In genomic region chr1:157139125-157139524, GRCh38 we compare ENCODE assay signal across 9 cellular contexts. TPM values are rescaled to one million over a fixed set of nuclear protein-coding genes. Genes with fewer than 3 reads are reported as not detected.
DNase-seq lines count a peak whose midpoint lies in the region; ATAC-seq and TF ChIP-seq lines count a peak whose summit lies in the region.
"Had no signal": no experiment of that assay in that cellular context is flagged by ENCODE, and none has a peak within 500 bp of the region (broad histone marks: within the 10 kb centered on the region; RNA-seq: fewer than 3 reads in every experiment).

No MANE protein-coding gene starts in this region.

- peaks cover 16% of the 10 kb centered on the region for H3K4me1 ChIP-seq in BE2C
- H3K4me1 ChIP-seq in Karpas-422 (ENCODE audit: low read length) = peaks cover 19% of the 10 kb centered on the region

- peak overlapping the region; percentile 96 to 98 for H3K27ac Mint-ChIP-seq in natural killer cell

- H3K9me3 ChIP-seq in BE2C (no peaks in the 10 kb centered on the region), Karpas-422 (ENCODE audit: low read length) (no peaks in the 10 kb centered on the region)

- H3K9me3 Mint-ChIP-seq in natural killer cell = no peaks in the 10 kb centered on the region

- H3K9ac ChIP-seq in Karpas-422 (ENCODE audit: low read length) = peak overlapping the region; percentile 89

- intact Hi-C loops in natural killer cell (cut with micrococcal nuclease) = no loop called here

- H3K36me3 ChIP-seq in BE2C (peaks cover 18% of the 10 kb centered on the region), Karpas-422 (ENCODE audit: insufficient read depth, low read length) (peaks cover 15% of the 10 kb centered on the region)

- peaks cover 50 to 54% of the 10 kb centered on the region in 2 donors for H3K4me1 Mint-ChIP-seq in natural killer cell

- peaks cover 33% of the 10 kb centered on the region for H3K79me2 ChIP-seq in Karpas-422 (ENCODE audit: low read length)

- H3K36me3 Mint-ChIP-seq in natural killer cell = no peaks in the 10 kb centered on the region

- H3K27me3 ChIP-seq in BE2C (no peaks in the 10 kb centered on the region), Karpas-422 (ENCODE audit: low read length) (no peaks in the 10 kb centered on the region)

- DNase-seq in BE2C (no peak), Karpas-422 (peak; percentile 45), coronary artery (ENCODE audit: low spot score) (no peak), natural killer cell (no peak), germinal center (ENCODE audit: low spot score) (no peak), NCI-H2227 (lab: John Stamatoyannopoulos, UW; ENCODE audit: unreplicated experiment) (no peak), omental fat pad (ENCODE audit: low spot score) (no peak)

- H3K4me3 ChIP-seq in BE2C (ENCODE audit: low read depth, low read length) = peak overlapping the region; percentile 95
- peak overlapping the region; percentile 91 for H3K4me3 ChIP-seq in Karpas-422 (ENCODE audit: low read length)
- peak overlapping the region; percentile 76 for H3K4me3 ChIP-seq in coronary artery

- peak overlapping the region; percentile 90 for H3K4me2 ChIP-seq in Karpas-422 (ENCODE audit: low read depth, low read length, poor library complexity, severe bottlenecking)

- no peak overlapping the region for H3K27ac ChIP-seq in Karpas-422 (ENCODE audit: low read length)
- peak overlapping the region; percentile 77 to 96 for H3K27ac ChIP-seq in coronary artery

- H3K27me3 Mint-ChIP-seq in natural killer cell (ENCODE audit: low read depth in 2 of 2) = no peaks in the 10 kb centered on the region

- peak overlapping the region; percentile 96 for H3K4me3 Mint-ChIP-seq in natural killer cell

- H3K9me2 ChIP-seq in Karpas-422 (replicated peaks; ENCODE audit: insufficient read depth, low read length) = no peaks in the 10 kb centered on the region

- ATAC-seq in natural killer cell (no peak), HG03196 (IDR thresholded peaks at IDR 0.05; ENCODE audit: unreplicated experiment) (no peak), omental fat pad (ENCODE audit: low FRiP score) (no peak)

- H4K20me1 ChIP-seq in Karpas-422 (ENCODE audit: insufficient read depth, low read depth, low read length) = peaks cover 11% of the 10 kb centered on the region

- H2AFZ ChIP-seq in Karpas-422 (ENCODE audit: low read length) = peak overlapping the region; percentile 55; the same call in 1 of the 2 replicates

- no peak for TF ChIP-seq CTCF in BE2C (IDR thresholded peaks at IDR 0.05; ENCODE audit: low read depth, low read length)
- TF ChIP-seq CTCF in coronary artery (IDR thresholded peaks at IDR 0.05) = no peak
- no peak for TF ChIP-seq CTCF in natural killer cell (IDR thresholded peaks at IDR 0.05)
- TF ChIP-seq CTCF in omental fat pad (IDR thresholded peaks at IDR 0.05) = no peak

RNA-seq across cellular contexts. Expression of gene ETV3, which starts 0.9 kb away (rescaled TPM):
- 32.5 TPM for polyA plus RNA-seq in BE2C (2012; ENCODE audit: insufficient read depth, insufficient read length, low read depth)
- total RNA-seq in Karpas-422 (2014; rRNA removed; shearing (Covaris generic); ENCODE audit: low replicate concordance) = 11.9 and 12.3 TPM in 2 replicates
- total RNA-seq in natural killer cell (100 to 1,000 TPM in 1 of 3 donors, 10 to 100 TPM in 2; 58.3 to 101 (median 76.6) TPM), omental fat pad (10 to 100 TPM; 28.8 to 48.3 (median 32.5) TPM)

RNA-seq across cellular contexts. Expression of gene ETV3L, which starts 39.5 kb away (rescaled TPM):
- polyA plus RNA-seq in BE2C (2012; ENCODE audit: insufficient read depth, insufficient read length, low read depth) = not detected
- total RNA-seq in Karpas-422 (2014; rRNA removed; shearing (Covaris generic); ENCODE audit: low replicate concordance) = not detected in 2 replicates
- not detected for total RNA-seq in natural killer cell
- not detected for total RNA-seq in omental fat pad
- total RNA-seq: sciatic nerve had no signal
